Comparison of ENCODE assay signal across 32 cellular contexts in the genomic region with DNA sequence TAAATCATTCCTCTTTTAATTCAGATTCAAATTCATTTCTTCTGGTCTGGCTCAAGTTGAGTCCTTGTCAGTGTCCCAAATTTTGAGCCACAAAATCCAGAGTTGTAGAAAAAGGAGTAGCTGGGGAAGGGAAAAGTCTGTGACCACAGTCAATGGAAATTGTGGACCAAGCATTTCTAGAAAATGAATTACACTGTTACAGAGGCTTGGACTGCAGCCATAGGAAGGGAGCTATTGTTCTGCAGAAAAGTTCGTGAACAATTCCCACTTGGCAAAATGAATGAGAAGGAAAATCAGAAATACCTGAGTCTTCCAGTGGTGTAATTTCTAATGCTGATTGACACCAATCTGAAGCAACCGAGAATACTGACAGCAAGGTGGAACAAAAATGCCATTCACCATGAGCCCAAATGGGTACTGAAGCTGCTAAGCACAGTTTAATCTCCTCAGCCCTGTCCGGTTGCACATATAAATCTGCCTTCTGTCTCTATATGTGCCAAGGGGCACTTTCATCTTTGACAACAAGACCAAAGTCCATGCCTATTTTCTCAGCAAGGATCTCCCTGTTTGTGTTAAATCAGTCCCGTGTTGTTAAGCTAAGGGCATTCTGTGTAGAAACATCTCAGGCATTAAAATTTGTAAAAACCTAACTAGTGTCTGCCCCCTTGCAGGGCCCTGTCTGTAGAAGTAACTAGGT. TPM values are rescaled to one million over a fixed set of nuclear protein-coding genes. Genes with fewer than 3 reads are reported as not detected.
DNase-seq lines count a peak whose midpoint lies in the region; ATAC-seq, FAIRE-seq and TF ChIP-seq lines count a peak whose summit lies in the region.
"Had no signal": no experiment of that assay in that cellular context is flagged by ENCODE, and none has a peak within 500 bp of the region (broad histone marks: within the 10 kb centered on the region; RNA-seq: fewer than 3 reads in every experiment).

No MANE protein-coding gene starts in this region.

- FAIRE-seq in HepG2 (lab: Jason Lieb, UNC) (no peak), small intestine (lab: Jason Lieb, UNC) (no peak)
- FAIRE-seq: GM12878 had no signal

- in situ Hi-C loops in HepG2 (cut with HindIII; ENCODE audit: extremely low pct_ligation_motif_present, low pct_unique_long_range_greater_than_20kb), result no loop called here

- DNase-seq in Karpas-422 (no peak), dermis blood vessel endothelial cell (peak; percentile 76), HepG2 (ENCODE audit: low spot score) (peak; percentile 70), small intestine (peak; percentile 50), dorsolateral prefrontal cortex (no peak), inferior parietal cortex (ENCODE audit: extremely low spot score) (no peak)
- DNase-seq: activated CD4-positive, alpha-beta T cell treated with anti-CD3 and anti-CD28 coated beads, Interleukin-2, amount 10 ng/mL, durations not matched to agents 24 days and 14 days; activated naive CD4-positive, alpha-beta T cell treated with anti-CD3 and anti-CD28 coated beads, Interleukin-2, amount 10 ng/mL, durations not matched to agents 7 days and 5 days; activated T-cell treated with anti-CD3 and anti-CD28 coated beads, Interleukin-2, amount 50 U/mL, for 72 hours; amniotic stem cell; C1 segment of cervical spinal cord; Calu3; central memory CD4-positive, alpha-beta T cell; foreskin keratinocyte; hypothalamus; NCI-H1048; NCI-H187 treated with DMSO at 0.1 percent for 48 hours; NCI-H69; RPMI8226; SK-N-SH; spleen; stimulated activated CD4-positive, alpha-beta T cell treated with anti-CD3 and anti-CD28 coated beads, Interleukin-2, amount 100 ng/mL, for 48 hours; T-helper 2 cell had no signal

- no peaks in the 10 kb centered on the region for H3K9me3 ChIP-seq in Karpas-422 (ENCODE audit: low read length)
- 0 out of 2 replicates have a peak, but pooled peaks cover 6% of the 10 kb centered on the region for H3K9me3 ChIP-seq in HepG2 (ENCODE audit: low read length)
- no peaks in the 10 kb centered on the region for H3K9me3 ChIP-seq in small intestine (ENCODE audit: control insufficient read depth, low read depth)
- H3K9me3 ChIP-seq: SK-N-SH had no signal

- H4K20me1 ChIP-seq in Karpas-422 (ENCODE audit: insufficient read depth, low read depth, low read length) (no peaks in the 10 kb centered on the region), HepG2 (ENCODE audit: insufficient read depth, low read length) (no peaks in the 10 kb centered on the region)

- H3K4me2 ChIP-seq in Karpas-422 (ENCODE audit: low read depth, low read length, poor library complexity, severe bottlenecking), result no peak overlapping the region
- H3K4me2 ChIP-seq in HepG2 (ENCODE audit: low read depth, low read length), result peak overlapping the region; percentile 61
- H3K4me2 ChIP-seq: SK-N-SH had no signal

- H3K9ac ChIP-seq in Karpas-422 (ENCODE audit: low read length) (peak overlapping the region; percentile 27; the same call in 1 of the 2 replicates), HepG2 (ENCODE audit: insufficient read depth, low read depth, low read length) (no peak overlapping the region)
- H3K9ac ChIP-seq: SK-N-SH had no signal

- no peak for TF ChIP-seq RAD21 in HepG2 (CRISPR knock-in tag; IDR thresholded peaks at IDR 0.05)

- H3K79me2 ChIP-seq in Karpas-422 (ENCODE audit: low read length), result peaks cover 4% of the 10 kb centered on the region; the same call in 1 of the 2 replicates
- no peaks in the 10 kb centered on the region for H3K79me2 ChIP-seq in HepG2 (ENCODE audit: insufficient read depth, low read length)

- TF ChIP-seq CTCF in HepG2 (CRISPR knock-in tag; IDR thresholded peaks at IDR 0.05) (no peak), dorsolateral prefrontal cortex (IDR thresholded peaks at IDR 0.05 in 54 of 56, conservative IDR thresholded peaks at IDR 0.05 in 2 of 56; ENCODE audit: low read depth in 1 of 56, partially characterized antibody in 56 of 56) (no peak)

- peak in 1 of 2 experiments; percentile 22; a peak in 1 of 4 replicates for TF ChIP-seq EP300 in HepG2 (IDR thresholded peaks at IDR 0.05; ENCODE audit: low read depth in 2 of 2, low read length in 2 of 2)
- no peak for TF ChIP-seq EP300 in HepG2 (CRISPR knock-in tag; IDR thresholded peaks at IDR 0.05; ENCODE audit: borderline replicate concordance)

- BruUV-seq in HepG2 (replicated peaks; lab: Mats Ljungman, UMichigan), result no TSS peak

- ATAC-seq in HepG2 (peak; percentile 82), GM19455 (IDR thresholded peaks at IDR 0.05; ENCODE audit: unreplicated experiment) (no peak)
- ATAC-seq: activated T-cell treated with anti-CD3 and anti-CD28 coated beads, Interleukin-2, amount 50 U/mL, for 72 hours; foreskin keratinocyte; GM12878; stimulated activated effector memory CD8-positive, alpha-beta T cell treated with anti-CD3 and anti-CD28 coated beads, Interleukin-12 subunit alpha, Interleukin-12 subunit beta, amount 100 ng/mL, for 72 hours had no signal

- H2AFZ ChIP-seq in Karpas-422 (ENCODE audit: low read length) (no peak overlapping the region), HepG2 (ENCODE audit: low read length) (no peak overlapping the region)

- CTCF ChIA-PET in HepG2 (lab: Yijun Ruan, JAX; ENCODE audit: low intra/inter-chr PET ratio, low total read pairs), result no interaction called here

- no peaks in the 10 kb centered on the region for H3K9me2 ChIP-seq in Karpas-422 (replicated peaks; ENCODE audit: insufficient read depth, low read length)
- H3K9me2 ChIP-seq: SK-N-SH had no signal

- TF ChIP-seq POLR2A in HepG2 (IDR thresholded peaks at IDR 0.05; ENCODE audit: insufficient read depth in 1 of 2, low read depth in 2 of 2, low read length in 2 of 2), result no peak

- no peaks in the 10 kb centered on the region; the same call in 1 of the 2 replicates for H3K36me3 ChIP-seq in Karpas-422 (ENCODE audit: insufficient read depth, low read length)
- H3K36me3 ChIP-seq in HepG2 (replicated peaks in 1 of 2; ENCODE audit: control insufficient read depth in 1 of 2, insufficient read depth in 2 of 2, low read length in 2 of 2), result no peaks in the 10 kb centered on the region
- H3K36me3 ChIP-seq in small intestine (ENCODE audit: control insufficient read depth in 2 of 2, insufficient read depth in 2 of 2, low read length in 2 of 2), result no peaks in the 10 kb centered on the region
- H3K36me3 ChIP-seq: spleen had no signal

- POLR2A ChIA-PET in HepG2 (lab: Yijun Ruan, JAX), result interaction anchor here (0.8 to 1.9 kb wide), 3 partner anchors 13 to 56 kb away, joined by 3 to 11 read pairs (median 5); no protein-coding TSS in a partner anchor

- H3K27ac ChIP-seq in Karpas-422 (ENCODE audit: low read length) (peak overlapping the region; percentile 72), HepG2 (ENCODE audit: extremely low read length, insufficient read depth, low read length) (no peak overlapping the region), small intestine (ENCODE audit: low read depth in 1 of 2, low read length in 1 of 2) (no peak overlapping the region), dorsolateral prefrontal cortex (no peak overlapping the region)
- H3K27ac ChIP-seq: epithelial cell of prostate, foreskin keratinocyte had no signal

- WGBS in HepG2 (ENCODE audit: low lambda C conversion rate), result 6% methylated on average over 4 of the region's 4 CpGs
- 19 to 45% (median 32%) methylated on average over 4 of the region's 4 CpGs for WGBS in small intestine, 3 donors

- H3K4me1 ChIP-seq in Karpas-422 (ENCODE audit: low read length) (peaks cover 34% of the 10 kb centered on the region), HepG2 (ENCODE audit: insufficient read depth, low read length) (peaks cover 21% of the 10 kb centered on the region), small intestine (ENCODE audit: control insufficient read depth in 2 of 2, insufficient read depth in 1 of 2, low read depth in 1 of 2, low read length in 1 of 2) (peaks cover 0 to 6% of the 10 kb centered on the region in 2 donors)
- H3K4me1 ChIP-seq: foreskin keratinocyte had no signal

- H3K27me3 ChIP-seq in Karpas-422 (ENCODE audit: low read length) (no peaks in the 10 kb centered on the region), HepG2 (ENCODE audit: control insufficient read depth in 1 of 2, insufficient read depth in 2 of 2, low read length in 2 of 2) (no peaks in the 10 kb centered on the region), small intestine (ENCODE audit: control insufficient read depth in 2 of 2, insufficient read depth in 2 of 2, low read length in 2 of 2) (no peaks in the 10 kb centered on the region), dorsolateral prefrontal cortex (no peaks in the 10 kb centered on the region)
- H3K27me3 ChIP-seq: foreskin keratinocyte, spleen had no signal

- no peak overlapping the region for H3K4me3 ChIP-seq in Karpas-422 (ENCODE audit: low read length)
- H3K4me3 ChIP-seq in HepG2 (replicated peaks in 1 of 3; ENCODE audit: insufficient read depth in 1 of 3, low read depth in 2 of 3, low read length in 3 of 3), result no peak overlapping the region; a peak in 1 of 6 replicates
- H3K4me3 ChIP-seq in small intestine (ENCODE audit: low read depth in 1 of 2, low read length in 2 of 2), result no peak overlapping the region
- H3K4me3 ChIP-seq in dorsolateral prefrontal cortex, result no peak overlapping the region
- H3K4me3 ChIP-seq: GM12878, spleen had no signal

- intact Hi-C loops in HepG2 (cut with micrococcal nuclease; ENCODE audit: unreplicated experiment) (no loop called here), dorsolateral prefrontal cortex (cut with DNase I) (no loop called here)

RNA-seq across cellular contexts. Expression of gene TEX35, which starts 51.3 kb away (rescaled TPM):
- total RNA-seq in Karpas-422 (2014; rRNA removed; shearing (Covaris generic); ENCODE audit: low replicate concordance), result 0.18 and 0.26 TPM in 2 replicates
- total RNA-seq in dermis blood vessel endothelial cell (not detected in 2 replicates), HepG2 (2016; rRNA removed; fragmentation: Illumina TruSeq; extraction: Trizol) (not detected in 2 replicates), dorsolateral prefrontal cortex (under 1 TPM in 5 of 120 experiments, not detected in 115; 0.11 to 0.63 (median 0.36) TPM)
- total RNA-seq in HepG2 (2016; cell fraction: cytosol; rRNA removed; fragmentation: Illumina TruSeq; extraction: Trizol; ENCODE audit: low read depth), result not detected in 2 replicates
- total RNA-seq in HepG2 (2016; cell fraction: insoluble cytoplasmic fraction; rRNA removed; fragmentation: Illumina TruSeq; extraction: Trizol), result not detected in 2 replicates
- not detected in 2 replicates for total RNA-seq in HepG2 (2016; cell fraction: membrane; rRNA removed; fragmentation: Illumina TruSeq; extraction: Trizol)
- total RNA-seq in HepG2 (2016; cell fraction: nucleus; rRNA removed; fragmentation: Illumina TruSeq; extraction: Trizol), result not detected in 2 replicates
- polyA plus RNA-seq in HepG2 (2011; rRNA removed) (not detected in 2 replicates), small intestine (1 to 10 TPM in 2 of 3 donors, under 1 TPM in 1; 0.12 to 2.5 (median 1.6) TPM)
- 0.05 TPM in 1 of 2 replicates, not detected in the other for polyA plus RNA-seq in HepG2 (2011; cell fraction: cytosol; rRNA removed)
- polyA plus RNA-seq in HepG2 (2011; cell fraction: nucleus; rRNA removed), result not detected in 2 replicates
- polyA plus RNA-seq in HepG2 (2012), result not detected in 2 replicates
- polyA plus RNA-seq in HepG2 (2016; cell fraction: cytosol; fragmentation: Illumina TruSeq; extraction: Trizol; ENCODE audit: low read depth), result not detected in 2 replicates
- not detected in 2 replicates for polyA plus RNA-seq in HepG2 (2016; cell fraction: insoluble cytoplasmic fraction; fragmentation: Illumina TruSeq; extraction: Trizol; ENCODE audit: low read depth)
- not detected in 2 replicates for polyA plus RNA-seq in HepG2 (2016; cell fraction: membrane; fragmentation: Illumina TruSeq; extraction: Trizol; ENCODE audit: low read depth)
- not detected in 2 replicates for polyA plus RNA-seq in HepG2 (2016; cell fraction: nucleus; fragmentation: Illumina TruSeq; extraction: Trizol; ENCODE audit: insufficient read depth, low read depth)
- not detected in 2 replicates for polyA minus RNA-seq in HepG2 (2011; rRNA and poly(A)+ RNA removed; ENCODE audit: low replicate concordance)
- not detected in 2 replicates for polyA minus RNA-seq in HepG2 (2011; cell fraction: cytosol; rRNA and poly(A)+ RNA removed)
- polyA minus RNA-seq in HepG2 (2011; cell fraction: nucleus; rRNA and poly(A)+ RNA removed), result not detected in 2 replicates
- total RNA-seq: activated CD4-positive, alpha-beta T cell treated with anti-CD3 and anti-CD28 coated beads, Interleukin-2, amount 10 ng/mL, durations not matched to agents 24 days and 14 days; activated T-cell treated with anti-CD3 and anti-CD28 coated beads, Interleukin-2, amount 50 U/mL, for 72 hours; Calu3; Daoy; foreskin keratinocyte; GM12878; H4; HT1080; spleen; temporal lobe had no signal
- polyA plus RNA-seq: AG04450, foreskin keratinocyte, GM12878 had no signal

Comparison
In these comparisons a context has a peak if more than half of its experiments do, and no peak if none do; other contexts are left out.
1. DNase-seq: peak in dermis blood vessel endothelial cell (single experiment), HepG2 (single experiment) and small intestine (single experiment); none in Karpas-422 (single experiment), dorsolateral prefrontal cortex (0 of 10) and inferior parietal cortex (single experiment).